8 cellular contexts compared by ENCODE assay signal in genomic region chr15:41828747-41829270, GRCh38. TPM values are rescaled to one million over a fixed set of nuclear protein-coding genes. Genes with fewer than 3 reads are reported as not detected.
DNase-seq lines count a peak whose midpoint lies in the region; ATAC-seq and TF ChIP-seq lines count a peak whose summit lies in the region.

No MANE protein-coding gene starts in this region.

- peaks cover 10% of the 10 kb centered on the region for H3K4me1 ChIP-seq in KMS-11 (ENCODE audit: low read depth, poor library complexity, severe bottlenecking)
- H3K4me1 ChIP-seq in muscle layer of duodenum (ENCODE audit: control insufficient read depth in 1 of 2, insufficient read depth in 2 of 2, low read length in 2 of 2): peaks cover 0 to 10% of the 10 kb centered on the region in 2 donors

- peaks cover 15% of the 10 kb centered on the region for H3K36me3 Mint-ChIP-seq in central memory CD8-positive, alpha-beta T cell (ENCODE audit: insufficient read depth)

- no peaks in the 10 kb centered on the region for H3K9me3 Mint-ChIP-seq in central memory CD8-positive, alpha-beta T cell

- TF ChIP-seq CTCF in AG04450 (IDR thresholded peaks at IDR 0.05; ENCODE audit: low read depth, low read length) (no peak), KMS-11 (conservative IDR thresholded peaks at IDR 0.05; ENCODE audit: low read depth, low read length) (no peak), GM20000 (IDR thresholded peaks at IDR 0.05; ENCODE audit: extremely low read depth, missing control alignments) (no peak)

- no peaks in the 10 kb centered on the region for H4K20me1 ChIP-seq in KMS-11 (ENCODE audit: insufficient read depth)

- no peaks in the 10 kb centered on the region; the same call in 1 of the 2 replicates for H3K9me3 ChIP-seq in AG04450 (ENCODE audit: control insufficient read depth, insufficient read depth, low read length)
- H3K9me3 ChIP-seq in muscle layer of duodenum (ENCODE audit: control insufficient read depth in 1 of 2, low read length in 2 of 2): no peaks in the 10 kb centered on the region

- CTCF ChIA-PET in AG04450 (lab: Charles Lee): no interaction called here

- no peaks in the 10 kb centered on the region for H3K27me3 ChIP-seq in AG04450 (ENCODE audit: control insufficient read depth, insufficient read depth, low read length)
- no peaks in the 10 kb centered on the region for H3K27me3 ChIP-seq in KMS-11 (ENCODE audit: insufficient read depth, low read depth)
- no peaks in the 10 kb centered on the region for H3K27me3 ChIP-seq in muscle layer of duodenum (ENCODE audit: low read depth, low read length)

- POLR2A ChIA-PET in AG04450 (lab: Yijun Ruan, JAX): no interaction called here

- H3K27ac ChIP-seq in AG04450 (ENCODE audit: low read depth, low read length) (no peak overlapping the region), KMS-11 (no peak overlapping the region), muscle layer of duodenum (ENCODE audit: low read length) (peak overlapping the region; percentile 76)

- no peaks in the 10 kb centered on the region for H3K36me3 ChIP-seq in KMS-11 (ENCODE audit: insufficient read depth)
- peaks cover 8 to 28% of the 10 kb centered on the region in 2 donors for H3K36me3 ChIP-seq in muscle layer of duodenum (ENCODE audit: control insufficient read depth in 1 of 2, insufficient read depth in 2 of 2, low read length in 2 of 2)

- ATAC-seq in central memory CD8-positive, alpha-beta T cell (replicated peaks; ENCODE audit: extremely low read depth, poor library complexity, severe bottlenecking): no peak
- ATAC-seq in HG03139 (IDR thresholded peaks at IDR 0.05; ENCODE audit: unreplicated experiment): no peak

- peaks cover 58% of the 10 kb centered on the region for H3K4me1 Mint-ChIP-seq in central memory CD8-positive, alpha-beta T cell

- H3K9ac ChIP-seq in KMS-11: no peak overlapping the region; the same call in 1 of the 2 replicates

- peak overlapping the region; percentile 82 for H3K4me2 ChIP-seq in KMS-11

- H3K27ac Mint-ChIP-seq in central memory CD8-positive, alpha-beta T cell (ENCODE audit: low read depth): peak overlapping the region; percentile 96

- DNase-seq in AG04450 (ENCODE audit: low read depth, low spot score) (no peak), COR-L47 (lab: John Stamatoyannopoulos, UW) (no peak), GM20000 (ENCODE audit: low spot score) (no peak), DMS153 treated with DMSO at 0.1 percent for 48 hours (lab: John Stamatoyannopoulos, UW; ENCODE audit: unreplicated experiment) (no peak)
- DNase-seq in central memory CD8-positive, alpha-beta T cell (ENCODE audit: low spot score in 2 of 2): no peak

- 0 out of 2 replicates have a peak overlapping the region, but pooled peaks have one; percentile 66 for H2AFZ ChIP-seq in KMS-11 (ENCODE audit: low read depth)

- no peaks in the 10 kb centered on the region for H3K79me2 ChIP-seq in KMS-11 (ENCODE audit: insufficient read depth, low read depth)

- H3K4me3 Mint-ChIP-seq in central memory CD8-positive, alpha-beta T cell: peak overlapping the region; percentile 97

- H3K4me3 ChIP-seq in AG04450 (ENCODE audit: low read depth, low read length): peak overlapping the region; percentile 91
- H3K4me3 ChIP-seq in KMS-11 (IDR thresholded peaks at IDR 0.05; ENCODE audit: insufficient read depth, low read depth, low read length): no peak overlapping the region
- H3K4me3 ChIP-seq in muscle layer of duodenum (ENCODE audit: low read depth in 1 of 2, low read length in 2 of 2): peak overlapping the region; percentile 68 to 74

- no peaks in the 10 kb centered on the region for H3K27me3 Mint-ChIP-seq in central memory CD8-positive, alpha-beta T cell

RNA-seq across cellular contexts. Expression of gene JMJD7, which starts 0.9 kb away (rescaled TPM):
- 5.1 and 6.9 TPM in 2 replicates for polyA plus RNA-seq in AG04450 (2011; rRNA removed)
- polyA minus RNA-seq in AG04450 (2011; rRNA and poly(A)+ RNA removed): 4.1 and 6.0 TPM in 2 replicates

RNA-seq across cellular contexts. Expression of gene PLA2G4B, which starts 9.8 kb away (rescaled TPM):
- 1.3 and 2.8 TPM in 2 replicates for polyA plus RNA-seq in AG04450 (2011; rRNA removed)
- 0.65 and 1.1 TPM in 2 replicates for polyA minus RNA-seq in AG04450 (2011; rRNA and poly(A)+ RNA removed)

RNA-seq across cellular contexts. Expression of gene MAPKBP1, which starts 54.5 kb away (rescaled TPM):
- polyA plus RNA-seq in AG04450 (2011; rRNA removed): 6.1 and 10.3 TPM in 2 replicates
- polyA minus RNA-seq in AG04450 (2011; rRNA and poly(A)+ RNA removed): 30.9 and 36.5 TPM in 2 replicates
